Comparison of ENCODE assay signal across 1 cellular context in genomic region chr7:73647725-73648592, GRCh38.
TF ChIP-seq lines count a peak whose summit lies in the region.

No MANE protein-coding gene starts in this region.

TF ChIP-seq in HepG2, 621 proteins besides CTCF, POLR2A, EP300 and RAD21 (continues in another document):
- TF ChIP-seq FUBP1 (CRISPR knock-in tag; IDR thresholded peaks at IDR 0.05; ENCODE audit: borderline replicate concordance) (no peak), CAMTA2 (CRISPR knock-in tag; IDR thresholded peaks at IDR 0.05; ENCODE audit: borderline replicate concordance) (no peak), SOX6 (IDR thresholded peaks at IDR 0.05) (no peak), SOX6 (CRISPR knock-in tag; IDR thresholded peaks at IDR 0.05) (peak; percentile 77), HDAC1 (CRISPR knock-in tag; IDR thresholded peaks at IDR 0.05) (peak; percentile 74), ZMYM3 (CRISPR knock-in tag; IDR thresholded peaks at IDR 0.05) (peak; percentile 54; the same call in 1 of the 2 replicates), ETV6 (CRISPR knock-in tag; conservative IDR thresholded peaks at IDR 0.05) (0 out of 2 replicates have a peak, but pooled peaks have one; percentile 13), LCORL (IDR thresholded peaks at IDR 0.05) (no peak), LCORL (CRISPR knock-in tag; IDR thresholded peaks at IDR 0.05) (peak; percentile 91), ZNF18 (CRISPR knock-in tag; IDR thresholded peaks at IDR 0.05; ENCODE audit: insufficient replicate concordance) (peak; percentile 78), MED8 (CRISPR knock-in tag; IDR thresholded peaks at IDR 0.05; ENCODE audit: insufficient replicate concordance) (peak; percentile 69), KDM4B (CRISPR knock-in tag; IDR thresholded peaks at IDR 0.05) (peak; percentile 68; the same call in 1 of the 2 replicates), ZNF343 (CRISPR knock-in tag; IDR thresholded peaks at IDR 0.05) (peak; percentile 69; the same call in 1 of the 2 replicates), TFAP4 (IDR thresholded peaks at IDR 0.05; ENCODE audit: borderline replicate concordance, low read depth) (peak; percentile 31; the same call in 1 of the 2 replicates), GTF2F1 (IDR thresholded peaks at IDR 0.05; ENCODE audit: low read length) (no peak), BCL6 (CRISPR knock-in tag; IDR thresholded peaks at IDR 0.05) (peak; percentile 53), SIX1 (CRISPR knock-in tag; IDR thresholded peaks at IDR 0.05; ENCODE audit: borderline replicate concordance) (no peak), ZNF232 (CRISPR knock-in tag; IDR thresholded peaks at IDR 0.05; ENCODE audit: borderline replicate concordance) (peak; percentile 83; the same call in 1 of the 2 replicates), TRIM22 (IDR thresholded peaks at IDR 0.05) (no peak), SP1 (IDR thresholded peaks at IDR 0.05) (no peak), SP1 (CRISPR knock-in tag; IDR thresholded peaks at IDR 0.05) (0 out of 2 replicates have a peak, but pooled peaks have one; percentile 18), MTA3 (CRISPR knock-in tag; IDR thresholded peaks at IDR 0.05) (no peak), KDM5B (CRISPR knock-in tag; IDR thresholded peaks at IDR 0.05; ENCODE audit: borderline replicate concordance) (peak; percentile 70; the same call in 1 of the 2 replicates), ZFYVE20 (CRISPR knock-in tag; IDR thresholded peaks at IDR 0.05; ENCODE audit: borderline replicate concordance, low read depth) (no peak), FOXC1 (CRISPR knock-in tag; IDR thresholded peaks at IDR 0.05; ENCODE audit: borderline replicate concordance) (peak; percentile 64; the same call in 1 of the 2 replicates), ZNF512 (CRISPR knock-in tag; IDR thresholded peaks at IDR 0.05) (peak; percentile 93), HMGXB4 (CRISPR knock-in tag; IDR thresholded peaks at IDR 0.05; ENCODE audit: borderline replicate concordance in 1 of 2, low read depth in 1 of 2) (peak; percentile 48 to 62; a peak in 2 of 4 replicates), ZNF124 (CRISPR knock-in tag; IDR thresholded peaks at IDR 0.05) (no peak), SNAI1 (CRISPR knock-in tag; IDR thresholded peaks at IDR 0.05; ENCODE audit: borderline replicate concordance) (no peak), MAF1 (CRISPR knock-in tag; IDR thresholded peaks at IDR 0.05; ENCODE audit: borderline replicate concordance) (0 out of 2 replicates have a peak, but pooled peaks have one; percentile 49), RBAK (CRISPR knock-in tag; IDR thresholded peaks at IDR 0.05) (no peak), ZKSCAN8 (CRISPR knock-in tag; IDR thresholded peaks at IDR 0.05; ENCODE audit: borderline replicate concordance) (no peak), ZNF33A (CRISPR knock-in tag; IDR thresholded peaks at IDR 0.05; ENCODE audit: borderline replicate concordance) (no peak), RELA (CRISPR knock-in tag; IDR thresholded peaks at IDR 0.05) (no peak), JUNB (CRISPR knock-in tag; IDR thresholded peaks at IDR 0.05; ENCODE audit: borderline replicate concordance) (no peak), ZBTB7B (CRISPR knock-in tag; IDR thresholded peaks at IDR 0.05) (peak; percentile 80), SP4 (CRISPR knock-in tag; IDR thresholded peaks at IDR 0.05) (no peak; the same call in none of the 2 replicates), ZBTB43 (CRISPR knock-in tag; conservative IDR thresholded peaks at IDR 0.05) (peak; percentile 68; the same call in 1 of the 2 replicates), DBP (CRISPR knock-in tag; IDR thresholded peaks at IDR 0.05; ENCODE audit: not compliant biosample characterization) (no peak), TSC22D2 (CRISPR knock-in tag; IDR thresholded peaks at IDR 0.05; ENCODE audit: borderline replicate concordance) (peak; percentile 81; the same call in 1 of the 2 replicates), EEA1 (CRISPR knock-in tag; IDR thresholded peaks at IDR 0.05; ENCODE audit: borderline replicate concordance) (no peak), SMAD1 (CRISPR knock-in tag; IDR thresholded peaks at IDR 0.05; ENCODE audit: borderline replicate concordance, low read depth) (no peak), SRF (IDR thresholded peaks at IDR 0.05; ENCODE audit: low read depth, low read length) (no peak), ZNF598 (CRISPR knock-in tag; IDR thresholded peaks at IDR 0.05; ENCODE audit: borderline replicate concordance) (no peak), ZNF580 (CRISPR knock-in tag; IDR thresholded peaks at IDR 0.05; ENCODE audit: borderline replicate concordance, low read depth) (no peak), ZNF614 (CRISPR knock-in tag; IDR thresholded peaks at IDR 0.05; ENCODE audit: borderline replicate concordance) (no peak), TRIM24 (CRISPR knock-in tag; IDR thresholded peaks at IDR 0.05) (peak; percentile 14; the same call in 1 of the 2 replicates), SALL2 (CRISPR knock-in tag; IDR thresholded peaks at IDR 0.05) (peak; percentile 89), MTERF4 (CRISPR knock-in tag; IDR thresholded peaks at IDR 0.05) (no peak), IRX3 (CRISPR knock-in tag; IDR thresholded peaks at IDR 0.05; ENCODE audit: borderline replicate concordance, low read depth) (no peak), ATF3 (CRISPR knock-in tag; IDR thresholded peaks at IDR 0.05) (no peak), ELK4 (CRISPR knock-in tag; IDR thresholded peaks at IDR 0.05; ENCODE audit: borderline replicate concordance) (no peak), PHF21A (CRISPR knock-in tag; IDR thresholded peaks at IDR 0.05) (no peak; the same call in 1 of the 2 replicates), SOX13 (IDR thresholded peaks at IDR 0.05) (no peak), SOX13 (CRISPR knock-in tag; conservative IDR thresholded peaks at IDR 0.05 in 1 of 2, IDR thresholded peaks at IDR 0.05 in 1 of 2) (0 out of 4 replicates have a peak, but pooled peaks of 1 of the 2 experiments have one; percentile 47), HCFC1 (IDR thresholded peaks at IDR 0.05; ENCODE audit: low read depth, low read length) (no peak), BHLHE40 (IDR thresholded peaks at IDR 0.05; ENCODE audit: low read length) (peak; percentile 77)
